Comparison of ENCODE assay signal across 25 cellular contexts in genomic region chr12:68619541-68619940, GRCh38. TPM values are rescaled to one million over a fixed set of nuclear protein-coding genes. Genes with fewer than 3 reads are reported as not detected.
DNase-seq lines count a peak whose midpoint lies in the region; ATAC-seq and TF ChIP-seq lines count a peak whose summit lies in the region.
"Had no signal": no experiment of that assay in that cellular context is flagged by ENCODE, and none has a peak within 500 bp of the region (broad histone marks: within the 10 kb centered on the region; RNA-seq: fewer than 3 reads in every experiment).

No MANE protein-coding gene starts in this region.

- no peaks in the 10 kb centered on the region for H3K27me3 Mint-ChIP-seq in activated T-cell treated with anti-CD3 and anti-CD28 coated beads, Interleukin-2, amount 50 U/mL, for 4 hours (ENCODE audit: low read depth)
- H3K27me3 Mint-ChIP-seq in immature natural killer cell (ENCODE audit: low read depth in 3 of 3) = peaks cover 2 to 12% (median 10%) of the 10 kb centered on the region in 3 donors
- H3K27me3 Mint-ChIP-seq: activated naive CD8-positive, alpha-beta T cell treated with anti-CD3 and anti-CD28 coated beads, Interleukin-2, amount 10 ng/mL, durations not matched to agents 7 days and 5 days; naive B cell had no signal

- peak overlapping the region; percentile 3 for H3K4me3 ChIP-seq in thoracic aorta
- H3K4me3 ChIP-seq: heart right ventricle, pancreas, stomach had no signal

- peaks cover 81% of the 10 kb centered on the region for H3K4me1 Mint-ChIP-seq in activated T-cell treated with anti-CD3 and anti-CD28 coated beads, Interleukin-2, amount 50 U/mL, for 4 hours (ENCODE audit: low read depth)
- peaks cover 92% of the 10 kb centered on the region in 2 donors for H3K4me1 Mint-ChIP-seq in immature natural killer cell

- H3K27ac ChIP-seq in thoracic aorta = no peak overlapping the region
- H3K27ac ChIP-seq: heart right ventricle, pancreas, stomach had no signal

- H3K27me3 ChIP-seq in thoracic aorta (replicated peaks; ENCODE audit: insufficient read depth) = no peaks in the 10 kb centered on the region
- H3K27me3 ChIP-seq: heart right ventricle, pancreas, stomach had no signal

- H3K4me3 Mint-ChIP-seq in activated T-cell treated with anti-CD3 and anti-CD28 coated beads, Interleukin-2, amount 50 U/mL, for 4 hours = peak overlapping the region; percentile 42
- peak overlapping the region; percentile 9 to 75 (median 72) for H3K4me3 Mint-ChIP-seq in immature natural killer cell

- peak overlapping the region; percentile 70 to 93 (median 87) for H3K27ac Mint-ChIP-seq in immature natural killer cell
- H3K27ac Mint-ChIP-seq: activated naive CD8-positive, alpha-beta T cell treated with anti-CD3 and anti-CD28 coated beads, Interleukin-2, amount 10 ng/mL, durations not matched to agents 7 days and 5 days had no signal

- H3K36me3 ChIP-seq in thoracic aorta = no peaks in the 10 kb centered on the region
- H3K36me3 ChIP-seq: pancreas, stomach had no signal

- intact Hi-C loops in Right ventricle myocardium inferior (cut with DNase I) = no loop called here

- H3K36me3 Mint-ChIP-seq in activated T-cell treated with anti-CD3 and anti-CD28 coated beads, Interleukin-2, amount 50 U/mL, for 4 hours (ENCODE audit: insufficient read depth) = peaks cover 30% of the 10 kb centered on the region
- H3K36me3 Mint-ChIP-seq in immature natural killer cell = peaks cover 4 to 6% (median 5%) of the 10 kb centered on the region in 3 donors

- ATAC-seq in activated T-cell treated with anti-CD3 and anti-CD28 coated beads, Interleukin-2, amount 50 U/mL, for 4 hours = no peak
- ATAC-seq in SK-N-SH treated with all-trans-retinoic acid at 6 μM for 48 hours (no peak), thoracic aorta (ENCODE audit: insufficient number of reproducible peaks, low FRiP score, low read depth) (no peak), Right ventricle myocardium inferior (no peak)
- ATAC-seq: heart right ventricle, left lobe of liver, pancreas, right cardiac atrium had no signal

- peaks cover 84 to 93% of the 10 kb centered on the region in 2 donors for H3K4me1 ChIP-seq in thoracic aorta (ENCODE audit: control insufficient read depth in 1 of 2, low read depth in 2 of 2)

- no peak for TF ChIP-seq CTCF in thoracic aorta (IDR thresholded peaks at IDR 0.05)

- DNase-seq in activated T-cell treated with anti-CD3 and anti-CD28 coated beads, Interleukin-2, amount 50 U/mL, for 4 hours = no peak
- no peak for DNase-seq in activated T-cell treated with anti-CD3 and anti-CD28 coated beads, Interleukin-2, amount 50 U/mL, for 48 hours
- DNase-seq in immature natural killer cell = no peak
- DNase-seq in thoracic aorta (ENCODE audit: low spot score) = no peak
- DNase-seq in NCI-H1436 treated with DMSO at 0.1 percent for 48 hours (lab: John Stamatoyannopoulos, UW) = no peak
- no peak for DNase-seq in Right ventricle myocardium inferior (ENCODE audit: missing footprints)
- no peak for DNase-seq in DMS79 treated with DMSO at 0.1 percent for 48 hours (lab: John Stamatoyannopoulos, UW)
- DNase-seq: activated CD4-positive, CD25-positive, alpha-beta regulatory T cell treated with anti-CD3 and anti-CD28 coated beads, Interleukin-2, amount 50 U/mL, for 72 hours; activated naive CD8-positive, alpha-beta T cell treated with anti-CD3 and anti-CD28 coated beads, Interleukin-2, amount 10 ng/mL, durations not matched to agents 7 days and 5 days; AML-193; foreskin fibroblast; GOT3; heart right ventricle; MM.1S; naive B cell; NCI-H1417 treated with DMSO at 0.1 percent for 48 hours; NCI-H446 treated with DMSO at 0.1 percent for 48 hours; OCI-M1; pancreas; right cardiac atrium; SHP77; stomach; trophoblast cell had no signal

- no peaks in the 10 kb centered on the region for H3K9me3 Mint-ChIP-seq in activated T-cell treated with anti-CD3 and anti-CD28 coated beads, Interleukin-2, amount 50 U/mL, for 4 hours
- no peaks in the 10 kb centered on the region for H3K9me3 Mint-ChIP-seq in immature natural killer cell
- H3K9me3 Mint-ChIP-seq: activated naive CD8-positive, alpha-beta T cell treated with anti-CD3 and anti-CD28 coated beads, Interleukin-2, amount 10 ng/mL, durations not matched to agents 7 days and 5 days; naive B cell had no signal

- H3K9me3 ChIP-seq in thoracic aorta = no peaks in the 10 kb centered on the region
- H3K9me3 ChIP-seq: heart right ventricle, pancreas, stomach had no signal

TF ChIP-seq in SK-N-SH treated with all-trans-retinoic acid at 6 μM for 48 hours, 23 proteins besides CTCF, POLR2A, EP300 and RAD21:
- no peak for TF ChIP-seq ZNF70 (CRISPR knock-in tag; IDR thresholded peaks at IDR 0.05)
- no peak for TF ChIP-seq ZC3H10 (CRISPR knock-in tag; IDR thresholded peaks at IDR 0.05)
- no peak for TF ChIP-seq SNAI2 (CRISPR knock-in tag; IDR thresholded peaks at IDR 0.05)
- TF ChIP-seq ISL1 (CRISPR knock-in tag; IDR thresholded peaks at IDR 0.05) = peak; percentile 66
- TF ChIP-seq ESRRG (CRISPR knock-in tag; IDR thresholded peaks at IDR 0.05) = no peak
- TF ChIP-seq CSDC2 (CRISPR knock-in tag; IDR thresholded peaks at IDR 0.05) = no peak

RNA-seq across cellular contexts. Expression of gene RAP1B, which starts 8.8 kb away (rescaled TPM):
- total RNA-seq in activated T-cell treated with anti-CD3 and anti-CD28 coated beads, Interleukin-2, amount 50 U/mL, for 4 hours = 100 to 1,000 TPM; 172 to 213 (median 188) TPM
- 1,000 to 10,000 TPM; 1,248 to 1,847 (median 1,256) TPM for polyA plus RNA-seq in immature natural killer cell
- 100 to 1,000 TPM; 120 to 245 TPM for total RNA-seq in thoracic aorta
- total RNA-seq in Right ventricle myocardium inferior = 51.8 TPM
